20 cellular contexts compared by ENCODE assay signal in the genomic region with DNA sequence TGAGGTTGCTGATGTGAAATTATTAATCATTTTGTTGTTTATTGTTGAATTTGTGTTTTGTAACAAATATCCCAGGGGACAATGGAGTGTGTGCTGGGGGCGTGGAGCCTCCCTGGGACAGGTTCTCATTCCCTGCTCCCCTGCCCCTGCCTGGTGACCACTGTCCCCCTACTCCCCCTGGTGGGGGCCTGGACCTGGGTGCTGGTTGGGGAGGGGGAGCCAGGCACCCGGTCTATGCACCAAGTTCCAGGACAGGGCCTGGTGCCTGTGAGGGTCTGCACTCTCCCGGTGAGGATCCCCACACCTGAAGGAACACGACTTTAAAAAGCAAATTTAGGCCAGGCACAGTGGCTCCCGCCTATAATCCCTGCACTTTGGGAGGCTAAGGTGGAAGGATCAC. TPM values are rescaled to one million over a fixed set of nuclear protein-coding genes. Genes with fewer than 3 reads are reported as not detected.
DNase-seq lines count a peak whose midpoint lies in the region; ATAC-seq and TF ChIP-seq lines count a peak whose summit lies in the region.
"Had no signal": no experiment of that assay in that cellular context is flagged by ENCODE, and none has a peak within 500 bp of the region (broad histone marks: within the 10 kb centered on the region; RNA-seq: fewer than 3 reads in every experiment).

No MANE protein-coding gene starts in this region.

- no peak overlapping the region for H2BK20ac ChIP-seq in H9 (ENCODE audit: low read depth, low read length, poor library complexity, severe bottlenecking)

- peaks cover 15% of the 10 kb centered on the region for H3K27me3 Mint-ChIP-seq in H9 (ENCODE audit: low read depth)
- H3K27me3 Mint-ChIP-seq in activated T-helper 1 cell treated with anti-CD3 and anti-CD28 coated beads, Interleukin-12 subunit alpha, Interleukin-12 subunit beta, Interleukin-2, Interleukin-4 antibody, amounts not matched to agents 30 ng/mL and 10 ng/mL and 1 ng/mL, durations not matched to agents 14 hours and 24 hours and 36 hours (ENCODE audit: insufficient read depth), result peaks cover 1% of the 10 kb centered on the region
- H3K27me3 Mint-ChIP-seq: CD4-positive, alpha-beta T cell had no signal

- no peak overlapping the region for H3K27ac Mint-ChIP-seq in H9
- H3K27ac Mint-ChIP-seq in activated T-helper 1 cell treated with anti-CD3 and anti-CD28 coated beads, Interleukin-12 subunit alpha, Interleukin-12 subunit beta, Interleukin-2, Interleukin-4 antibody, amounts not matched to agents 30 ng/mL and 10 ng/mL and 1 ng/mL, durations not matched to agents 14 hours and 24 hours and 36 hours, result no peak overlapping the region
- H3K27ac Mint-ChIP-seq: CD4-positive, alpha-beta T cell had no signal

- H2BK5ac ChIP-seq in H9 (ENCODE audit: insufficient read length, low read length) (no peak overlapping the region), neuronal stem cell (ENCODE audit: low read length) (no peak overlapping the region)

- DNase-seq in H9 (no peak), dorsolateral prefrontal cortex (peak in 1 of 10 donors; percentile 11), neuronal stem cell (ENCODE audit: low spot score) (no peak), left colon (no peak)
- DNase-seq in activated T-helper 1 cell treated with anti-CD3 and anti-CD28 coated beads, Interleukin-12 subunit alpha, Interleukin-12 subunit beta, Interleukin-2, Interleukin-4 antibody, amounts not matched to agents 30 ng/mL and 10 ng/mL and 1 ng/mL, durations not matched to agents 14 hours and 24 hours and 36 hours (ENCODE audit: low spot score), result no peak
- DNase-seq: AML-193; Calu3; CD4-positive, alpha-beta T cell; DMS53; KG1; NCI-H1417 treated with DMSO at 0.1 percent for 48 hours; NCI-H1930; NCI-H2171; NCI-H446; NCI-H748 treated with DMSO at 0.1 percent for 48 hours; PC-9 had no signal

- H3K4ac ChIP-seq in H9 (ENCODE audit: low read depth, low read length) (no peak overlapping the region), neuronal stem cell (ENCODE audit: low read length) (no peak overlapping the region)

- TF ChIP-seq CTCF in H9 (conservative IDR thresholded peaks at IDR 0.05), result peak; percentile 46; the same call in 2 of the 3 replicates
- no peak for TF ChIP-seq CTCF in dorsolateral prefrontal cortex (IDR thresholded peaks at IDR 0.05 in 54 of 56, conservative IDR thresholded peaks at IDR 0.05 in 2 of 56; ENCODE audit: low read depth in 1 of 56, partially characterized antibody in 56 of 56)

- H4K91ac ChIP-seq in H9 (ENCODE audit: insufficient read length, low read depth, low read length) (no peak overlapping the region), neuronal stem cell (ENCODE audit: low read depth, low read length, poor library complexity) (no peak overlapping the region)

- no peak overlapping the region for H3K27ac ChIP-seq in BLaER1 treated with 17β-estradiol and CSF1 and Interleukin-3, amounts not matched to agents 10 nM and 100 nM
- H3K27ac ChIP-seq in H9 (ENCODE audit: insufficient read length, low read depth, low read length), result no peak overlapping the region
- peak overlapping the region in 40 of 59 donors; percentile 3 to 84 (median 60) for H3K27ac ChIP-seq in dorsolateral prefrontal cortex
- H3K27ac ChIP-seq in neuronal stem cell (replicated peaks; ENCODE audit: low read length), result no peak overlapping the region
- H3K27ac ChIP-seq: PC-9 had no signal

- peaks cover under 1 to 1% of the 10 kb centered on the region in 2 experiments; a peak in 3 of 5 replicates for H3K9me3 Mint-ChIP-seq in H9
- peaks cover 2% of the 10 kb centered on the region for H3K9me3 Mint-ChIP-seq in activated T-helper 1 cell treated with anti-CD3 and anti-CD28 coated beads, Interleukin-12 subunit alpha, Interleukin-12 subunit beta, Interleukin-2, Interleukin-4 antibody, amounts not matched to agents 30 ng/mL and 10 ng/mL and 1 ng/mL, durations not matched to agents 14 hours and 24 hours and 36 hours
- H3K9me3 Mint-ChIP-seq: CD4-positive, alpha-beta T cell had no signal

- no peaks in the 10 kb centered on the region for H3K4me1 Mint-ChIP-seq in H9
- peaks cover 4% of the 10 kb centered on the region for H3K4me1 Mint-ChIP-seq in activated T-helper 1 cell treated with anti-CD3 and anti-CD28 coated beads, Interleukin-12 subunit alpha, Interleukin-12 subunit beta, Interleukin-2, Interleukin-4 antibody, amounts not matched to agents 30 ng/mL and 10 ng/mL and 1 ng/mL, durations not matched to agents 14 hours and 24 hours and 36 hours (ENCODE audit: low read depth)

- H3K23me2 ChIP-seq in H9 (ENCODE audit: insufficient read length, low read depth, low read length, poor library complexity, severe bottlenecking), result no peaks in the 10 kb centered on the region

- H3K79me1 ChIP-seq in H9 (ENCODE audit: insufficient read depth, low read depth, low read length, poor library complexity, severe bottlenecking) (no peaks in the 10 kb centered on the region), neuronal stem cell (ENCODE audit: low read depth, low read length) (no peaks in the 10 kb centered on the region)

- no peak overlapping the region for H3K14ac ChIP-seq in H9 (ENCODE audit: insufficient read depth, low read length)
- no peak overlapping the region for H3K14ac ChIP-seq in neuronal stem cell (ENCODE audit: low read length)

- ATAC-seq in HG02885 (IDR thresholded peaks at IDR 0.05; ENCODE audit: poor library complexity, unreplicated experiment), result no peak
- ATAC-seq in HG03432 (IDR thresholded peaks at IDR 0.05; ENCODE audit: unreplicated experiment), result no peak
- no peak for ATAC-seq in left colon
- ATAC-seq: HCT116 had no signal

- H3K23ac ChIP-seq in H9 (ENCODE audit: insufficient read length, low read depth, low read length) (no peak overlapping the region), neuronal stem cell (ENCODE audit: low read depth, low read length, poor library complexity) (no peak overlapping the region)

- peaks cover 0 to 7% (median 0%) of the 10 kb centered on the region in 11 experiments; a peak in 2 of 22 replicates for H4K20me1 ChIP-seq in BLaER1 treated with 17β-estradiol and CSF1 and Interleukin-3, amounts not matched to agents 10 nM and 100 nM
- H4K20me1 ChIP-seq in H9 (ENCODE audit: control insufficient read depth, insufficient read depth, insufficient read length), result no peaks in the 10 kb centered on the region

- H2BK12ac ChIP-seq in H9 (ENCODE audit: insufficient read length, low read depth, low read length) (no peak overlapping the region), neuronal stem cell (ENCODE audit: low read length) (no peak overlapping the region)

- no peak overlapping the region for H3T11ph ChIP-seq in H9 (ENCODE audit: low read length)

- H3K4me1 ChIP-seq in BLaER1 treated with 17β-estradiol and CSF1 and Interleukin-3, amounts not matched to agents 10 nM and 100 nM, result peaks cover 0 to 39% (median 28%) of the 10 kb centered on the region in 10 experiments; a peak in 14 of 20 replicates
- H3K4me1 ChIP-seq in H9 (ENCODE audit: insufficient read depth, low read length) (no peaks in the 10 kb centered on the region), neuronal stem cell (ENCODE audit: control insufficient read depth in 2 of 2, insufficient read depth in 1 of 2, low read depth in 1 of 2, low read length in 2 of 2) (no peaks in the 10 kb centered on the region)

- H3K36me3 Mint-ChIP-seq in H9 (ENCODE audit: insufficient read depth in 1 of 3, low read depth in 3 of 3), result peaks cover 0 to under 1% (median 0%) of the 10 kb centered on the region in 3 experiments; a peak in 1 of 7 replicates
- no peaks in the 10 kb centered on the region for H3K36me3 Mint-ChIP-seq in activated T-helper 1 cell treated with anti-CD3 and anti-CD28 coated beads, Interleukin-12 subunit alpha, Interleukin-12 subunit beta, Interleukin-2, Interleukin-4 antibody, amounts not matched to agents 30 ng/mL and 10 ng/mL and 1 ng/mL, durations not matched to agents 14 hours and 24 hours and 36 hours (ENCODE audit: low read depth)

- peaks cover 0 to 8% (median 0%) of the 10 kb centered on the region in 11 experiments; a peak in 1 of 22 replicates for H3K36me3 ChIP-seq in BLaER1 treated with 17β-estradiol and CSF1 and Interleukin-3, amounts not matched to agents 10 nM and 100 nM
- no peaks in the 10 kb centered on the region for H3K36me3 ChIP-seq in neuronal stem cell (replicated peaks in 1 of 2; ENCODE audit: control insufficient read depth in 2 of 2, insufficient read depth in 2 of 2, low read length in 2 of 2)

- H3K4me3 ChIP-seq in BLaER1 treated with 17β-estradiol and CSF1 and Interleukin-3, amounts not matched to agents 10 nM and 100 nM, result no peak overlapping the region
- H3K4me3 ChIP-seq in dorsolateral prefrontal cortex (no peak overlapping the region), neuronal stem cell (ENCODE audit: low read length in 2 of 2) (no peak overlapping the region)
- H3K4me3 ChIP-seq: PC-9 had no signal

- no peak overlapping the region for H3K18ac ChIP-seq in H9 (ENCODE audit: insufficient read length, low read depth, low read length)
- no peak overlapping the region for H3K18ac ChIP-seq in neuronal stem cell (ENCODE audit: low read length)

- peaks cover 7 to 14% (median 9%) of the 10 kb centered on the region in 11 experiments for H3K9me3 ChIP-seq in BLaER1 treated with 17β-estradiol and CSF1 and Interleukin-3, amounts not matched to agents 10 nM and 100 nM (replicated peaks in 1 of 11)
- H3K9me3 ChIP-seq in H9 (ENCODE audit: control insufficient read depth, low read depth, low read length) (no peaks in the 10 kb centered on the region), neuronal stem cell (replicated peaks in 1 of 2; ENCODE audit: control insufficient read depth in 2 of 2, insufficient read depth in 1 of 2, low read depth in 1 of 2, low read length in 2 of 2) (no peaks in the 10 kb centered on the region)

- H2BK120ac ChIP-seq in H9 (ENCODE audit: low read depth, low read length, poor library complexity, severe bottlenecking), result no peak overlapping the region
- H2BK120ac ChIP-seq in neuronal stem cell (ENCODE audit: low read depth, low read length), result no peak overlapping the region

- intact Hi-C loops in dorsolateral prefrontal cortex (cut with DNase I) (no loop called here), left colon (cut with DNase I, micrococcal nuclease) (no loop called here)
- intact Hi-C loops in activated T-helper 1 cell treated with anti-CD3 and anti-CD28 coated beads, Interleukin-12 subunit alpha, Interleukin-12 subunit beta, Interleukin-2, Interleukin-4 antibody, amounts not matched to agents 30 ng/mL and 10 ng/mL and 1 ng/mL, durations not matched to agents 14 hours and 24 hours and 36 hours (cut with micrococcal nuclease), result no loop called here

- H4K5ac ChIP-seq in H9 (ENCODE audit: insufficient read length, low read depth, low read length), result no peak overlapping the region

- 0 out of 22 replicates have a peak overlapping the region, but pooled peaks of 1 of the 11 experiments have one; percentile 5 for H3K9ac ChIP-seq in BLaER1 treated with 17β-estradiol and CSF1 and Interleukin-3, amounts not matched to agents 10 nM and 100 nM
- no peak overlapping the region for H3K9ac ChIP-seq in H9 (ENCODE audit: extremely low read depth, insufficient read length, low read length)
- no peak overlapping the region for H3K9ac ChIP-seq in neuronal stem cell (ENCODE audit: low read depth, low read length, poor library complexity)

- no peaks in the 10 kb centered on the region for H3K27me3 ChIP-seq in BLaER1 treated with 17β-estradiol and CSF1 and Interleukin-3, amounts not matched to agents 10 nM and 100 nM
- H3K27me3 ChIP-seq in H9 (ENCODE audit: insufficient read depth, low read length) (no peaks in the 10 kb centered on the region), dorsolateral prefrontal cortex (peaks cover 0 to 2% (median 0%) of the 10 kb centered on the region in 45 donors), neuronal stem cell (ENCODE audit: control insufficient read depth in 3 of 3, insufficient read depth in 3 of 3, low read depth in 1 of 3, low read length in 3 of 3) (peaks cover 0 to 30% (median 0%) of the 10 kb centered on the region in 3 experiments)

- no peak overlapping the region for H3K56ac ChIP-seq in H9 (ENCODE audit: insufficient read length, low read depth, low read length)

- H2AK5ac ChIP-seq in H9 (ENCODE audit: insufficient read length, low read length) (no peak overlapping the region), neuronal stem cell (ENCODE audit: low read depth, low read length) (peak overlapping the region; percentile 31)

- no peak overlapping the region for H2AFZ ChIP-seq in H9 (ENCODE audit: low read length)
- H2AFZ ChIP-seq in neuronal stem cell (ENCODE audit: low read length), result no peak overlapping the region
- H2AFZ ChIP-seq: PC-9 had no signal

- no peak overlapping the region for H4K8ac ChIP-seq in H9 (replicated peaks; ENCODE audit: insufficient read length, low read depth, low read length)
- no peak overlapping the region for H4K8ac ChIP-seq in neuronal stem cell (ENCODE audit: low read depth, low read length)

- WGBS in H9 (ENCODE audit: extremely low coverage, insufficient read length, low lambda C conversion rate), result no CpG with 5 or more reads among the region's 5 CpGs
- no CpG with 5 or more reads among the region's 5 CpGs for WGBS in neuronal stem cell (ENCODE audit: extremely low coverage in 2 of 2, insufficient read length in 2 of 2, insufficient replicate concordance in 1 of 2), 2 donors

- no peaks in the 10 kb centered on the region for H3K79me2 ChIP-seq in H9 (ENCODE audit: insufficient read depth, low read length)

- H2BK15ac ChIP-seq in H9 (ENCODE audit: low read depth, low read length) (no peak overlapping the region), neuronal stem cell (ENCODE audit: low read length) (no peak overlapping the region)

- no peak overlapping the region for H3K4me3 Mint-ChIP-seq in H9
- no peak overlapping the region for H3K4me3 Mint-ChIP-seq in activated T-helper 1 cell treated with anti-CD3 and anti-CD28 coated beads, Interleukin-12 subunit alpha, Interleukin-12 subunit beta, Interleukin-2, Interleukin-4 antibody, amounts not matched to agents 30 ng/mL and 10 ng/mL and 1 ng/mL, durations not matched to agents 14 hours and 24 hours and 36 hours
- H3K4me3 Mint-ChIP-seq: CD4-positive, alpha-beta T cell had no signal

- H3K4me2 ChIP-seq in BLaER1 treated with 17β-estradiol and CSF1 and Interleukin-3, amounts not matched to agents 10 nM and 100 nM, result peak overlapping the region in 8 of 11 experiments; percentile 25 to 66 (median 44); a peak in 14 of 22 replicates
- H3K4me2 ChIP-seq in H9 (ENCODE audit: insufficient read depth, insufficient read length, low read length), result no peak overlapping the region
- H3K4me2 ChIP-seq in neuronal stem cell (ENCODE audit: insufficient read depth, low read length, poor library complexity, severe bottlenecking), result no peak overlapping the region
- H3K4me2 ChIP-seq: PC-9 had no signal

RNA-seq across cellular contexts. Expression of gene CHD5, which starts 42.4 kb away (rescaled TPM):
- total RNA-seq in H9 (2021) (0.99 and 1.6 TPM in 2 replicates), dorsolateral prefrontal cortex (100 to 1,000 TPM in 111 of 120 experiments, 10 to 100 TPM in 9; 40.0 to 225 (median 141) TPM), left colon (under 1 TPM; 0.18 to 0.20 TPM)
- 0.14 TPM for polyA plus RNA-seq in neuronal stem cell (2013, experiment 1 of 2)
- polyA plus RNA-seq in neuronal stem cell (2013, experiment 2 of 2), result 0.22 TPM
- total RNA-seq in activated T-helper 1 cell treated with anti-CD3 and anti-CD28 coated beads, Interleukin-12 subunit alpha, Interleukin-12 subunit beta, Interleukin-2, Interleukin-4 antibody, amounts not matched to agents 30 ng/mL and 10 ng/mL and 1 ng/mL, durations not matched to agents 14 hours and 24 hours and 36 hours, result 0.62 and 0.83 TPM in 2 replicates

Comparison
In these comparisons a context has a peak if more than half of its experiments do, and no peak if none do; other contexts are left out.
1. H3K27ac ChIP-seq: peak in dorsolateral prefrontal cortex (40 of 59); none in BLaER1 treated with 17β-estradiol and CSF1 and Interleukin-3, amounts not matched to agents 10 nM and 100 nM (0 of 11), H9 (single experiment) and neuronal stem cell (single experiment).
2. H3K4me2 ChIP-seq: peak in BLaER1 treated with 17β-estradiol and CSF1 and Interleukin-3, amounts not matched to agents 10 nM and 100 nM (8 of 11); none in H9 (single experiment) and neuronal stem cell (single experiment).
3. RNA of gene CHD5, which starts 42.4 kb away (total RNA-seq): 40.0 to 225 TPM in dorsolateral prefrontal cortex; 0.99 to 1.6 TPM in H9, 0.62 to 0.83 TPM in activated T-helper 1 cell treated with anti-CD3 and anti-CD28 coated beads, Interleukin-12 subunit alpha, Interleukin-12 subunit beta, Interleukin-2, Interleukin-4 antibody, amounts not matched to agents 30 ng/mL and 10 ng/mL and 1 ng/mL, durations not matched to agents 14 hours and 24 hours and 36 hours and 0.18 to 0.20 TPM in left colon; every median in the first group is over 10 times any median in the second.